Comparison of ENCODE assay signal across 24 cellular contexts in genomic region chr7:76040126-76040525, GRCh38.
"Had no signal": no experiment of that assay in that cellular context is flagged by ENCODE, and none has a peak within 500 bp of the region (broad histone marks: within the 10 kb centered on the region; RNA-seq: fewer than 3 reads in every experiment).

No MANE protein-coding gene starts in this region.

- H3K27ac Mint-ChIP-seq: activated B cell treated with CpG ODN at 0.5 μM for 24 hours; activated CD4-positive, alpha-beta memory T cell treated with anti-CD3 and anti-CD28 coated beads for 36 hours; activated CD4-positive, alpha-beta T cell treated with anti-CD3 and anti-CD28 coated beads, Interleukin-2, amount 10 ng/mL, durations not matched to agents 7 days and 5 days; activated naive CD8-positive, alpha-beta T cell treated with anti-CD3 and anti-CD28 coated beads, Interleukin-2, amount 10 ng/mL, durations not matched to agents 7 days and 5 days; brain; T-cell had no signal

- DNase-seq: activated B cell treated with CpG ODN at 0.5 μM for 24 hours; activated CD4-positive, alpha-beta memory T cell treated with anti-CD3 and anti-CD28 coated beads for 36 hours; activated CD4-positive, alpha-beta T cell treated with anti-CD3 and anti-CD28 coated beads, Interleukin-2, amount 10 ng/mL, durations not matched to agents 7 days and 5 days; activated CD8-positive, alpha-beta memory T cell treated with anti-CD3 and anti-CD28 coated beads for 24 hours; activated naive CD4-positive, alpha-beta T cell treated with anti-CD3 and anti-CD28 coated beads, Interleukin-2, amount 50 U/mL, for 16 hours; activated naive CD8-positive, alpha-beta T cell treated with anti-CD3 and anti-CD28 coated beads, Interleukin-2, amount 10 ng/mL, durations not matched to agents 7 days and 5 days; activated T-cell treated with anti-CD3 and anti-CD28 coated beads, Interleukin-2, amount 50 U/mL, for 48 hours; amygdala; NCI-H1092; NCI-H1417 treated with DMSO at 0.1 percent for 48 hours; NCI-H1694; NCI-H2029; NCI-H2107; NCI-H345; NCI-H510A; NCI-H526 treated with DMSO at 0.1 percent for 48 hours; NCI-H82; T-cell; T-helper 2 cell; T1000 had no signal

- H3K9me3 Mint-ChIP-seq: activated B cell treated with CpG ODN at 0.5 μM for 24 hours; activated CD4-positive, alpha-beta memory T cell treated with anti-CD3 and anti-CD28 coated beads for 36 hours; activated CD4-positive, alpha-beta T cell treated with anti-CD3 and anti-CD28 coated beads, Interleukin-2, amount 10 ng/mL, durations not matched to agents 7 days and 5 days; activated naive CD8-positive, alpha-beta T cell treated with anti-CD3 and anti-CD28 coated beads, Interleukin-2, amount 10 ng/mL, durations not matched to agents 7 days and 5 days; brain; T-cell had no signal

- H3K4me3 Mint-ChIP-seq: activated B cell treated with CpG ODN at 0.5 μM for 24 hours; activated CD4-positive, alpha-beta memory T cell treated with anti-CD3 and anti-CD28 coated beads for 36 hours; activated CD4-positive, alpha-beta T cell treated with anti-CD3 and anti-CD28 coated beads, Interleukin-2, amount 10 ng/mL, durations not matched to agents 7 days and 5 days; activated naive CD8-positive, alpha-beta T cell treated with anti-CD3 and anti-CD28 coated beads, Interleukin-2, amount 10 ng/mL, durations not matched to agents 7 days and 5 days; brain; T-cell had no signal

- H3K27me3 Mint-ChIP-seq: activated B cell treated with CpG ODN at 0.5 μM for 24 hours; activated CD4-positive, alpha-beta memory T cell treated with anti-CD3 and anti-CD28 coated beads for 36 hours; activated CD4-positive, alpha-beta T cell treated with anti-CD3 and anti-CD28 coated beads, Interleukin-2, amount 10 ng/mL, durations not matched to agents 7 days and 5 days; activated naive CD8-positive, alpha-beta T cell treated with anti-CD3 and anti-CD28 coated beads, Interleukin-2, amount 10 ng/mL, durations not matched to agents 7 days and 5 days; brain; T-cell had no signal

- ATAC-seq: Right ventricle myocardium inferior, T-cell had no signal

- H3K27ac ChIP-seq: KMS-11, SK-N-MC had no signal
